Comparison of ENCODE assay signal across 23 cellular contexts in the genomic region with DNA sequence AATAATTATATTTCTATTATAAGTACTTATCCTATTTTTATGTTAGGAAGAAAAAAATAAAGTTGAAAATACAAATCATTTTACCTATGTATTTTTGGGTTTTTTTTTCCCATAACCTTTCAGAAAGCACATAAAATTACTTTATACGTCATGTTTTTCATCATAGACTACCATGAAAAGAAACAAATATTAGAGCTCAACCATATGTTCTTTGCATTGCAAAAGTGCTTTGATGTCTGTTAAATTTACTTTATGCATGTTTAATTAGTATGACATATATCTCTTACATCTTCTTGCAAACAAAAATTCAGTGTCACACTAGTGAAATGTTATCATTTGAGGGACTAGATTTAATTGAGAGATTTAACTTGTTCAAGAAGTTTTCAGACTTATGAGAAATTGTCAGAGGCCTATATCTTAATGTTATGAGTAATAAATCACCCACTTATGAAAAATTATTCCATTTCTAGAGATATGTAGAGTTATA. TPM values are rescaled to one million over a fixed set of nuclear protein-coding genes. Genes with fewer than 3 reads are reported as not detected.
DNase-seq lines count a peak whose midpoint lies in the region; ATAC-seq, FAIRE-seq and TF ChIP-seq lines count a peak whose summit lies in the region.
"Had no signal": no experiment of that assay in that cellular context is flagged by ENCODE, and none has a peak within 500 bp of the region (broad histone marks: within the 10 kb centered on the region; RNA-seq: fewer than 3 reads in every experiment).

No MANE protein-coding gene starts in this region.

- ATAC-seq in GM12878: no peak
- ATAC-seq: A549 had no signal

- TF ChIP-seq EP300 in GM12878 (IDR thresholded peaks at IDR 0.05; ENCODE audit: borderline replicate concordance in 1 of 2, control insufficient read depth in 1 of 2, low read depth in 2 of 2, low read length in 2 of 2): no peak

- H3K79me2 ChIP-seq in GM12878 (ENCODE audit: control insufficient read depth, insufficient read depth, low read length): no peaks in the 10 kb centered on the region

- H3K9ac ChIP-seq in GM12878 (ENCODE audit: control insufficient read depth, insufficient read depth, low read length): no peak overlapping the region
- H3K9ac ChIP-seq: BLaER1 treated with 17β-estradiol and CSF1 and Interleukin-3, amounts not matched to agents 10 nM and 100 nM had no signal

- 95% methylated on average over 1 of the region's 1 CpG for WGBS in GM12878 (ENCODE audit: insufficient coverage, insufficient replicate concordance, low lambda C conversion rate, missing lambda C conversion rate)

- H3K4me1 ChIP-seq in GM12878 (ENCODE audit: control insufficient read depth, insufficient read depth, low read length): no peaks in the 10 kb centered on the region
- H3K4me1 ChIP-seq: BLaER1 treated with 17β-estradiol and CSF1 and Interleukin-3, amounts not matched to agents 10 nM and 100 nM had no signal

- no peaks in the 10 kb centered on the region for H3K27me3 ChIP-seq in GM12878 (replicated peaks in 1 of 2; ENCODE audit: control insufficient read depth in 2 of 2, insufficient read depth in 2 of 2, low read length in 1 of 2)
- H3K27me3 ChIP-seq: BLaER1 treated with 17β-estradiol and CSF1 and Interleukin-3, amounts not matched to agents 10 nM and 100 nM had no signal

- H3K36me3 ChIP-seq in GM12878 (ENCODE audit: control insufficient read depth in 2 of 2, insufficient read depth in 2 of 2, low read length in 1 of 2): peaks cover 4 to 5% of the 10 kb centered on the region in 2 experiments

- DNase-seq in H54 (ENCODE audit: insufficient read length, low spot score): no peak
- no peak for DNase-seq in GM12878 (ENCODE audit: low read depth, low spot score)
- no peak for DNase-seq in dedifferentiated amniotic fluid mesenchymal stem cell (ENCODE audit: extremely low spot score)
- no peak for DNase-seq in islet precursor cell
- DNase-seq: AML-193; CD4-positive, alpha-beta memory T cell; CD4-positive, CD25-positive, alpha-beta regulatory T cell; CD8-positive, alpha-beta memory T cell; COR-L47; DMS 273 treated with DMSO at 0.1 percent for 48 hours; DMS153; DMS53; DMS79; DND-41; EL; GDM1 had no signal

- BruUV-seq in GM12878 (replicated peaks; lab: Mats Ljungman, UMichigan): no TSS peak

- TF ChIP-seq POLR2A in H54 (IDR thresholded peaks at IDR 0.05; ENCODE audit: low read depth, low read length): no peak
- TF ChIP-seq POLR2A in GM12878 (IDR thresholded peaks at IDR 0.05; ENCODE audit: low read depth, low read length): no peak

- H3K9me3 ChIP-seq in GM12878 (replicated peaks; ENCODE audit: control insufficient read depth, insufficient read depth, low read length): no peaks in the 10 kb centered on the region
- H3K9me3 ChIP-seq: A549; BLaER1 treated with 17β-estradiol and CSF1 and Interleukin-3, amounts not matched to agents 10 nM and 100 nM had no signal

- RAD21 ChIA-PET in GM12878 (lab: Charles Lee; ENCODE audit: unreplicated experiment): interaction anchor here (0.7 to 7.8 kb wide), 4 partner anchors 10 to 270 kb away, joined by 3 to 57 read pairs (median 8); no protein-coding TSS in a partner anchor

- FAIRE-seq in H54 (lab: Jason Lieb, UNC): peak; percentile 79
- no peak for FAIRE-seq in GM12878 (lab: Jason Lieb, UNC)
- FAIRE-seq: A549, GM12891, GM19239 had no signal

- H3K4me2 ChIP-seq in GM12878 (ENCODE audit: control insufficient read depth, insufficient read depth): no peak overlapping the region
- H3K4me2 ChIP-seq: A549; BLaER1 treated with 17β-estradiol and CSF1 and Interleukin-3, amounts not matched to agents 10 nM and 100 nM had no signal

- SMC1A ChIA-PET in GM12878 (lab: Charles Lee; ENCODE audit: uncharacterized antibody, unreplicated experiment): interaction anchor here (0.8 to 4.7 kb wide), 5 partner anchors 20 to 270 kb away, joined by 3 to 24 read pairs (median 3); no protein-coding TSS in a partner anchor

- H3K4me3 ChIP-seq in GM12878: no peak overlapping the region
- H3K4me3 ChIP-seq: A549; BLaER1 treated with 17β-estradiol and CSF1 and Interleukin-3, amounts not matched to agents 10 nM and 100 nM had no signal

- CTCF ChIA-PET in GM12878 (lab: Yijun Ruan, JAX): interaction anchor here (0.9 to 3.0 kb wide), 8 partner anchors 11 to 426 kb away, joined by 3 to 21 read pairs (median 6); partner anchors contain the start of gene BRIP1

- in situ Hi-C loops in GM12878 (cut with MboI): loop anchor here (5.0 kb wide), 2 partner anchors 202 to 422 kb away; no protein-coding TSS in a partner anchor

- intact Hi-C loops in GM12878 (cut with micrococcal nuclease; ENCODE audit: unreplicated experiment): no loop called here

- no peak for TF ChIP-seq CTCF in GM12878 (IDR thresholded peaks at IDR 0.05 in 2 of 3, conservative IDR thresholded peaks at IDR 0.05 in 1 of 3; ENCODE audit: control insufficient read depth in 2 of 3, extremely low read depth in 1 of 3, insufficient read depth in 1 of 3, low read depth in 3 of 3, low read length in 3 of 3)
- peak; percentile 99 for TF ChIP-seq CTCF in subcutaneous adipose tissue (IDR thresholded peaks at IDR 0.05; ENCODE audit: low read depth)

- no peak overlapping the region for H2AFZ ChIP-seq in GM12878 (ENCODE audit: control insufficient read depth, low read depth, low read length)

- no peak for TF ChIP-seq RAD21 in GM12878 (IDR thresholded peaks at IDR 0.05; ENCODE audit: insufficient read depth, low read depth, low read length)

- POLR2A ChIA-PET in GM12878 (lab: Charles Lee): interaction anchor here (1.8 kb wide), 1 partner anchor 23 kb away, joined by 6 read pairs; the partner anchor contains the start of gene BRIP1

- H3K27ac ChIP-seq in GM12878 (ENCODE audit: control insufficient read depth, insufficient read depth): no peak overlapping the region
- H3K27ac ChIP-seq: 22Rv1; A549; BLaER1 treated with 17β-estradiol and CSF1 and Interleukin-3, amounts not matched to agents 10 nM and 100 nM; C4-2B had no signal

- no peaks in the 10 kb centered on the region for H4K20me1 ChIP-seq in GM12878 (ENCODE audit: control insufficient read depth, insufficient read depth)

TF ChIP-seq in GM12878, 131 proteins besides CTCF, POLR2A, EP300 and RAD21:
- TF ChIP-seq, protein P1, sequence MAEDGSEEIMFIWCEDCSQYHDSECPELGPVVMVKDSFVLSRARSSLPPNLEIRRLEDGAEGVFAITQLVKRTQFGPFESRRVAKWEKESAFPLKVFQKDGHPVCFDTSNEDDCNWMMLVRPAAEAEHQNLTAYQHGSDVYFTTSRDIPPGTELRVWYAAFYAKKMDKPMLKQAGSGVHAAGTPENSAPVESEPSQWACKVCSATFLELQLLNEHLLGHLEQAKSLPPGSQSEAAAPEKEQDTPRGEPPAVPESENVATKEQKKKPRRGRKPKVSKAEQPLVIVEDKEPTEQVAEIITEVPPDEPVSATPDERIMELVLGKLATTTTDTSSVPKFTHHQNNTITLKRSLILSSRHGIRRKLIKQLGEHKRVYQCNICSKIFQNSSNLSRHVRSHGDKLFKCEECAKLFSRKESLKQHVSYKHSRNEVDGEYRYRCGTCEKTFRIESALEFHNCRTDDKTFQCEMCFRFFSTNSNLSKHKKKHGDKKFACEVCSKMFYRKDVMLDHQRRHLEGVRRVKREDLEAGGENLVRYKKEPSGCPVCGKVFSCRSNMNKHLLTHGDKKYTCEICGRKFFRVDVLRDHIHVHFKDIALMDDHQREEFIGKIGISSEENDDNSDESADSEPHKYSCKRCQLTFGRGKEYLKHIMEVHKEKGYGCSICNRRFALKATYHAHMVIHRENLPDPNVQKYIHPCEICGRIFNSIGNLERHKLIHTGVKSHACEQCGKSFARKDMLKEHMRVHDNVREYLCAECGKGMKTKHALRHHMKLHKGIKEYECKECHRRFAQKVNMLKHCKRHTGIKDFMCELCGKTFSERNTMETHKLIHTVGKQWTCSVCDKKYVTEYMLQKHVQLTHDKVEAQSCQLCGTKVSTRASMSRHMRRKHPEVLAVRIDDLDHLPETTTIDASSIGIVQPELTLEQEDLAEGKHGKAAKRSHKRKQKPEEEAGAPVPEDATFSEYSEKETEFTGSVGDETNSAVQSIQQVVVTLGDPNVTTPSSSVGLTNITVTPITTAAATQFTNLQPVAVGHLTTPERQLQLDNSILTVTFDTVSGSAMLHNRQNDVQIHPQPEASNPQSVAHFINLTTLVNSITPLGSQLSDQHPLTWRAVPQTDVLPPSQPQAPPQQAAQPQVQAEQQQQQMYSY (CRISPR knock-in tag; IDR thresholded peaks at IDR 0.05): no peak
- TF ChIP-seq NFXL1 (IDR thresholded peaks at IDR 0.05; ENCODE audit: borderline replicate concordance): peak; percentile 79
TF ChIP-seq in GM12878: peak in this region for 1.

RNA-seq across cellular contexts. Expression of gene BRIP1, which starts 24.0 kb away (rescaled TPM):
- 65.4 and 73.6 TPM in 2 replicates for total RNA-seq in GM12878 (2013; cell fraction: nucleolus; rRNA removed)
- 20.0 and 23.1 TPM in 2 replicates for total RNA-seq in GM12878 (2014; rRNA removed)
- total RNA-seq in GM12878 (2014; rRNA removed; fragmentation: Illumina TruSeq; extraction: Trizol): 24.2 and 25.6 TPM in 2 replicates
- total RNA-seq in GM12878 (2021): 14.5 and 15.0 TPM in 2 replicates
- 2.6 TPM for polyA plus RNA-seq in GM12878 (2011; ENCODE audit: low read depth)
- polyA plus RNA-seq in GM12878 (2011; rRNA removed): 12.3 and 20.7 TPM in 2 replicates
- polyA plus RNA-seq in GM12878 (2011; cell fraction: cytosol; rRNA removed): 4.4 and 5.3 TPM in 2 replicates
- 9.0 and 11.1 TPM in 2 replicates for polyA plus RNA-seq in GM12878 (2011; cell fraction: nucleus; rRNA removed)
- polyA plus RNA-seq in GM12878 (2012): 4.9 and 6.0 TPM in 2 replicates
- polyA plus RNA-seq in GM12878 (2014; fragmentation: Illumina TruSeq; extraction: Trizol): 18.6 and 22.4 TPM in 2 replicates
- 1 to 10 TPM; 4.0 to 4.2 TPM for polyA plus RNA-seq in GM12878 (2014; fragmentation: Nextera tagmentation; extraction: Ambion mirVana)
- polyA plus RNA-seq in GM12878 (2014; rRNA removed): 8.1 and 8.7 TPM in 2 replicates
- 10 to 100 TPM; 12.2 to 13.4 TPM for polyA plus RNA-seq in GM12878 (2016; fragmentation: Nextera tagmentation; extraction: Ambion mirVana)
- 32.0 and 34.5 TPM in 2 replicates for polyA minus RNA-seq in GM12878 (2011; rRNA and poly(A)+ RNA removed)
- 6.3 and 7.4 TPM in 2 replicates for polyA minus RNA-seq in GM12878 (2011; cell fraction: cytosol; rRNA and poly(A)+ RNA removed)
- 21.9 and 47.4 TPM in 2 replicates for polyA minus RNA-seq in GM12878 (2011; cell fraction: nucleus; rRNA and poly(A)+ RNA removed)
- 1 to 10 TPM in 2 of 4 donors, under 1 TPM in 2; 0.33 to 1.1 (median 0.98) TPM for total RNA-seq in subcutaneous adipose tissue

Comparison
In these comparisons a context has a peak if more than half of its experiments do, and no peak if none do; other contexts are left out.
1. RNA of gene BRIP1, which starts 24.0 kb away (total RNA-seq): 14.5 to 73.6 TPM in GM12878; 0.33 to 1.1 TPM in subcutaneous adipose tissue; every median in the first group is over 4 times any median in the second.